13 cellular contexts compared by ENCODE assay signal in the genomic region with DNA sequence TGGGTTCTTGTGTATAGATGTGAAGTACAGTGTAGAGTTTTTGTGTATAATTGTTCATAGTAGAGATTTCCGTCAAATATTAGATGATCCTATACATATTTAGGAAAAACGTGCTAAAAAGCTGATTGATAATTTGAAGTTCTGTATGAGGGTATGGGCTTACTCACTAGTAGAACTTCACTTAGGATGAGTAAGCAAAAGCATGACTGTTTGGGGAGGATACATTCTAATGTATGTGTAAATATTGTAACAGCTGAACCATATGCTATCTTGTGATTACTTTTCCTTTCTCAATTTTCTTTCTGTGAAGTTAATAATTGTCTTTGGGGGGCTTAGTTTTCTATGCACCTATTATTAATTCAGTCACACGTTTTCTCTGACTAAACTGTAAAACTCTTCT. TPM values are rescaled to one million over a fixed set of nuclear protein-coding genes. Genes with fewer than 3 reads are reported as not detected.
DNase-seq lines count a peak whose midpoint lies in the region; ATAC-seq and TF ChIP-seq lines count a peak whose summit lies in the region.
"Had no signal": no experiment of that assay in that cellular context is flagged by ENCODE, and none has a peak within 500 bp of the region (broad histone marks: within the 10 kb centered on the region; RNA-seq: fewer than 3 reads in every experiment).

No MANE protein-coding gene starts in this region.

- ATAC-seq in GM21515 (IDR thresholded peaks at IDR 0.05; ENCODE audit: unreplicated experiment) (no peak), HG03442 (IDR thresholded peaks at IDR 0.05; ENCODE audit: unreplicated experiment) (no peak), lower lobe of right lung (no peak)
- ATAC-seq: HepG2 had no signal

- H3K27ac ChIP-seq in lower lobe of right lung: no peak overlapping the region

- H3K27me3 ChIP-seq in lower lobe of right lung (ENCODE audit: low read depth): no peaks in the 10 kb centered on the region

- H3K4me3 ChIP-seq in epithelial cell of esophagus (ENCODE audit: low read length) (no peak overlapping the region), lower lobe of right lung (no peak overlapping the region)

- TF ChIP-seq CTCF in epithelial cell of esophagus (IDR thresholded peaks at IDR 0.05; ENCODE audit: insufficient read depth, low read depth, low read length, missing control alignments) (no peak), lower lobe of right lung (IDR thresholded peaks at IDR 0.05) (no peak)

- H3K9me3 ChIP-seq in lower lobe of right lung: no peaks in the 10 kb centered on the region

- no peaks in the 10 kb centered on the region for H3K36me3 ChIP-seq in lower lobe of right lung

- intact Hi-C loops in lower lobe of right lung (cut with DNase I): no loop called here

- H3K4me1 ChIP-seq in lower lobe of right lung: no peaks in the 10 kb centered on the region

- DNase-seq in ELR (ENCODE audit: low read depth) (peak; percentile 25), RKO (ENCODE audit: low spot score) (peak; percentile 7), epithelial cell of esophagus (ENCODE audit: low read depth) (peak; percentile 19), lower lobe of right lung (no peak)
- no peak for DNase-seq in central memory CD4-positive, alpha-beta T cell
- DNase-seq: C1 segment of cervical spinal cord; Calu3; CD4-positive, alpha-beta T cell; DND-41; GF-D8 had no signal

RNA-seq across cellular contexts. Expression of a gene that starts 53.2 kb away (rescaled TPM):
- total RNA-seq in lower lobe of right lung: 243 TPM
- total RNA-seq: CD4-positive, alpha-beta T cell; HepG2 had no signal

Comparison
In these comparisons a context has a peak if more than half of its experiments do, and no peak if none do; other contexts are left out.
1. DNase-seq: peak in ELR (single experiment), RKO (single experiment) and epithelial cell of esophagus (single experiment); none in lower lobe of right lung (single experiment) and central memory CD4-positive, alpha-beta T cell (single experiment).